ENCODE assay signal across 14 cellular contexts in genomic region chrY:7744666-7745300, GRCh38.
DNase-seq lines count a peak whose midpoint lies in the region; ATAC-seq and TF ChIP-seq lines count a peak whose summit lies in the region.
"Had no signal": no experiment of that assay in that cellular context is flagged by ENCODE, and none has a peak within 500 bp of the region (broad histone marks: within the 10 kb centered on the region; RNA-seq: fewer than 3 reads in every experiment).

No MANE protein-coding gene starts in this region.

- peak; percentile 7 for DNase-seq in A172 (ENCODE audit: low spot score)
- DNase-seq in ELR (ENCODE audit: low read depth), result peak; percentile 13
- DNase-seq in fibroblast of peridontal ligament (ENCODE audit: extremely low read depth), result peak; percentile 66
- DNase-seq in activated CD4-positive, alpha-beta memory T cell treated with anti-CD3 and anti-CD28 coated beads, Interleukin-2, amount 10 ng/mL, durations not matched to agents 7 days and 5 days, result no peak
- no peak for DNase-seq in G401 (ENCODE audit: low spot score)
- DNase-seq: 8988T; CD4-positive, alpha-beta memory T cell; KG1; NCI-H1105 treated with DMSO at 0.1 percent for 48 hours; NCI-H187; PC-3 had no signal

- ATAC-seq in HG03457 (IDR thresholded peaks at IDR 0.05; ENCODE audit: unreplicated experiment), result no peak
- no peak for ATAC-seq in GM21360 (IDR thresholded peaks at IDR 0.05; ENCODE audit: unreplicated experiment)
- ATAC-seq: PC-3 had no signal

- no peaks in the 10 kb centered on the region for H3K36me3 Mint-ChIP-seq in activated CD4-positive, alpha-beta memory T cell treated with anti-CD3 and anti-CD28 coated beads, Interleukin-2, amount 10 ng/mL, durations not matched to agents 7 days and 5 days (ENCODE audit: low read depth)
- H3K36me3 Mint-ChIP-seq: CD4-positive, alpha-beta memory T cell had no signal

- H3K27me3 Mint-ChIP-seq in activated CD4-positive, alpha-beta memory T cell treated with anti-CD3 and anti-CD28 coated beads, Interleukin-2, amount 10 ng/mL, durations not matched to agents 7 days and 5 days, result no peaks in the 10 kb centered on the region

- in situ Hi-C loops in G401 (cut with HindIII; ENCODE audit: low sequenced_read_pairs), result no loop called here

- CTCF ChIA-PET in activated CD4-positive, alpha-beta memory T cell treated with anti-CD3 and anti-CD28 coated beads, Interleukin-2, amount 10 ng/mL, durations not matched to agents 7 days and 5 days (lab: Charles Lee), result no interaction called here

- H3K4me3 Mint-ChIP-seq in activated CD4-positive, alpha-beta memory T cell treated with anti-CD3 and anti-CD28 coated beads, Interleukin-2, amount 10 ng/mL, durations not matched to agents 7 days and 5 days, result no peak overlapping the region
- H3K4me3 Mint-ChIP-seq: CD4-positive, alpha-beta memory T cell had no signal

- no peaks in the 10 kb centered on the region for H3K9me3 Mint-ChIP-seq in activated CD4-positive, alpha-beta memory T cell treated with anti-CD3 and anti-CD28 coated beads, Interleukin-2, amount 10 ng/mL, durations not matched to agents 7 days and 5 days
- H3K9me3 Mint-ChIP-seq: CD4-positive, alpha-beta memory T cell had no signal

- peak; percentile 17; the same call in 1 of the 2 replicates for TF ChIP-seq CTCF in VCaP (conservative IDR thresholded peaks at IDR 0.05)

- POLR2A ChIA-PET in activated CD4-positive, alpha-beta memory T cell treated with anti-CD3 and anti-CD28 coated beads, Interleukin-2, amount 10 ng/mL, durations not matched to agents 7 days and 5 days (lab: Charles Lee), result no interaction called here

- no peak overlapping the region for H3K27ac Mint-ChIP-seq in activated CD4-positive, alpha-beta memory T cell treated with anti-CD3 and anti-CD28 coated beads, Interleukin-2, amount 10 ng/mL, durations not matched to agents 7 days and 5 days
- H3K27ac Mint-ChIP-seq: CD4-positive, alpha-beta memory T cell had no signal

- H3K27ac ChIP-seq in VCaP, result no peak overlapping the region

- H3K4me1 Mint-ChIP-seq in activated CD4-positive, alpha-beta memory T cell treated with anti-CD3 and anti-CD28 coated beads, Interleukin-2, amount 10 ng/mL, durations not matched to agents 7 days and 5 days, result no peaks in the 10 kb centered on the region
- H3K4me1 Mint-ChIP-seq: CD4-positive, alpha-beta memory T cell had no signal

Comparison
In these comparisons a context has a peak if more than half of its experiments do, and no peak if none do; other contexts are left out.
1. DNase-seq: peak in A172 (single experiment), ELR (single experiment) and fibroblast of peridontal ligament (single experiment); none in activated CD4-positive, alpha-beta memory T cell treated with anti-CD3 and anti-CD28 coated beads, Interleukin-2, amount 10 ng/mL, durations not matched to agents 7 days and 5 days (single experiment) and G401 (single experiment).